Comparison of ENCODE assay signal across 1 cellular context in the genomic region with DNA sequence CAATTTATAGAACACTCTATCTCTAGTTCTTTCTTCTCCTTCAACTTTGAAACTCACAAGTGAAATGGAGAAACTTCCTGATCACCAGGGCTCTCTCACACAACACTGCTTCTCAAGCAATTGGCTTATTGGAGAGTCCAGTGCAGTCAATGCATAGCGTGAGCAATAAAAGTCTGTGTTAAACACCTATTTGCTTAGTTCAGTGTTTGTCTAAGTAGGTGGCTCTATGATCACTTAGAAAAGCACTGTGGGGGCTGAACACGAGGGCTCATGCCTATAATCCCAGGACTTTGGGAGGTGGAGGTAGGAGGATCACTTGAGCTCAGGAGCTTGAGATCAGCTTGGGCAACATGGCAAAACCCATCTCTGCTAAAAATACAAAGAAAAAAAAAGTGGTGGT.
TF ChIP-seq lines count a peak whose summit lies in the region.

No MANE protein-coding gene starts in this region.

TF ChIP-seq in HEK293, 187 proteins besides CTCF, POLR2A, EP300 and RAD21 (continued from another document):
- no peak for TF ChIP-seq GFI1B (tag by site-specific recombination; IDR thresholded peaks at IDR 0.05)
